In genomic region chr2:42569883-42570282, GRCh38 we compare ENCODE assay signal across 8 cellular contexts. TPM values are rescaled to one million over a fixed set of nuclear protein-coding genes. Genes with fewer than 3 reads are reported as not detected.
DNase-seq lines count a peak whose midpoint lies in the region; ATAC-seq and TF ChIP-seq lines count a peak whose summit lies in the region.

No MANE protein-coding gene starts in this region.

- H3K36me3 ChIP-seq in kidney epithelial cell (ENCODE audit: control insufficient read depth, insufficient read depth, low read length) = no peaks in the 10 kb centered on the region
- no peaks in the 10 kb centered on the region for H3K36me3 ChIP-seq in thoracic aorta

- peaks cover 37% of the 10 kb centered on the region for H3K4me1 Mint-ChIP-seq in activated T-cell treated with anti-CD3 and anti-CD28 coated beads, Interleukin-2, amount 50 U/mL, for 24 hours (ENCODE audit: low read depth)

- TF ChIP-seq CTCF in kidney epithelial cell (IDR thresholded peaks at IDR 0.05; ENCODE audit: insufficient read depth, low read length, poor library complexity, severe bottlenecking) (no peak), thoracic aorta (IDR thresholded peaks at IDR 0.05) (no peak)

- H3K9me3 Mint-ChIP-seq in activated T-cell treated with anti-CD3 and anti-CD28 coated beads, Interleukin-2, amount 50 U/mL, for 24 hours = no peaks in the 10 kb centered on the region
- H3K9me3 Mint-ChIP-seq in activated naive CD4-positive, alpha-beta T cell treated with anti-CD3 and anti-CD28 coated beads, Interleukin-2, amount 50 U/mL, for 72 hours = no peaks in the 10 kb centered on the region

- H3K27me3 ChIP-seq in kidney epithelial cell (ENCODE audit: control insufficient read depth, insufficient read depth, low read length) (no peaks in the 10 kb centered on the region), thoracic aorta (replicated peaks; ENCODE audit: insufficient read depth) (no peaks in the 10 kb centered on the region)

- no peak for DNase-seq in activated T-cell treated with anti-CD3 and anti-CD28 coated beads, Interleukin-2, amount 50 U/mL, for 24 hours
- DNase-seq in activated T-cell treated with anti-CD3 and anti-CD28 coated beads, Interleukin-2, amount 50 U/mL, for 1 hour = no peak
- DNase-seq in activated naive CD4-positive, alpha-beta T cell treated with anti-CD3 and anti-CD28 coated beads, Interleukin-2, amount 50 U/mL, for 72 hours (ENCODE audit: low spot score in 2 of 2) = no peak
- DNase-seq in kidney epithelial cell (ENCODE audit: low read depth) (no peak), thoracic aorta (ENCODE audit: low spot score) (no peak), mucosa of gallbladder (ENCODE audit: low spot score) (no peak), NCI-H446 (lab: John Stamatoyannopoulos, UW) (no peak), GM03348 (ENCODE audit: low spot score) (no peak)

- no peaks in the 10 kb centered on the region for H3K27me3 Mint-ChIP-seq in activated T-cell treated with anti-CD3 and anti-CD28 coated beads, Interleukin-2, amount 50 U/mL, for 24 hours

- H3K4me3 ChIP-seq in kidney epithelial cell (ENCODE audit: low read depth, low read length) (peak overlapping the region; percentile 81), thoracic aorta (peak overlapping the region; percentile 88)

- H3K27ac ChIP-seq in thoracic aorta = no peak overlapping the region

- H3K4me3 Mint-ChIP-seq in activated T-cell treated with anti-CD3 and anti-CD28 coated beads, Interleukin-2, amount 50 U/mL, for 24 hours = peak overlapping the region; percentile 84

- peaks cover 10 to 30% of the 10 kb centered on the region in 2 donors for H3K4me1 ChIP-seq in thoracic aorta (ENCODE audit: control insufficient read depth in 1 of 2, low read depth in 2 of 2)

- peak overlapping the region; percentile 91 for H3K27ac Mint-ChIP-seq in activated T-cell treated with anti-CD3 and anti-CD28 coated beads, Interleukin-2, amount 50 U/mL, for 24 hours
- H3K27ac Mint-ChIP-seq in activated naive CD4-positive, alpha-beta T cell treated with anti-CD3 and anti-CD28 coated beads, Interleukin-2, amount 50 U/mL, for 72 hours = peak overlapping the region; percentile 58 to 91

- ATAC-seq in activated naive CD4-positive, alpha-beta T cell treated with anti-CD3 and anti-CD28 coated beads, Interleukin-2, amount 50 U/mL, for 72 hours = no peak
- ATAC-seq in thoracic aorta (ENCODE audit: insufficient number of reproducible peaks, low FRiP score, low read depth) = no peak

- no peaks in the 10 kb centered on the region for H3K9me3 ChIP-seq in thoracic aorta

- peaks cover 24% of the 10 kb centered on the region for H3K36me3 Mint-ChIP-seq in activated T-cell treated with anti-CD3 and anti-CD28 coated beads, Interleukin-2, amount 50 U/mL, for 24 hours (ENCODE audit: low read depth)
- H3K36me3 Mint-ChIP-seq in activated naive CD4-positive, alpha-beta T cell treated with anti-CD3 and anti-CD28 coated beads, Interleukin-2, amount 50 U/mL, for 72 hours = peaks cover 11 to 30% of the 10 kb centered on the region in 2 donors

RNA-seq across cellular contexts. Expression of gene MTA3, which starts 1.5 kb away (rescaled TPM):
- total RNA-seq in activated naive CD4-positive, alpha-beta T cell treated with anti-CD3 and anti-CD28 coated beads, Interleukin-2, amount 50 U/mL, for 72 hours = 10 to 100 TPM; 30.1 to 44.1 TPM
- total RNA-seq in kidney epithelial cell (25.8 and 28.5 TPM in 2 replicates), thoracic aorta (10 to 100 TPM; 23.0 to 30.8 TPM), mucosa of gallbladder (39.2 TPM)
